Comparison of ENCODE assay signal across 35 cellular contexts in genomic region chr11:5726351-5726750, GRCh38. TPM values are rescaled to one million over a fixed set of nuclear protein-coding genes. Genes with fewer than 3 reads are reported as not detected.
"Had no signal": no experiment of that assay in that cellular context is flagged by ENCODE, and none has a peak within 500 bp of the region (broad histone marks: within the 10 kb centered on the region; RNA-seq: fewer than 3 reads in every experiment).

No MANE protein-coding gene starts in this region.

- H3K27ac Mint-ChIP-seq: nephron; neural progenitor cell; progenitor cell of endocrine pancreas; stimulated activated memory B cell treated with anti-CD40 and anti-IgM and Interleukin-4, amounts not matched to agents 10 μg/mL and 1 μg/mL and 100 μg/mL, for 72 hours; stimulated activated naive CD8-positive, alpha-beta T cell treated with anti-CD3 and anti-CD28 coated beads, Interleukin-15, amount 100 ng/mL, for 72 hours; type B pancreatic cell had no signal

- H3K4me3 Mint-ChIP-seq: naive thymus-derived CD8-positive, alpha-beta T cell; nephron; neural progenitor cell; stimulated activated memory B cell treated with anti-CD40 and anti-IgM and Interleukin-4, amounts not matched to agents 10 μg/mL and 1 μg/mL and 100 μg/mL, for 72 hours; stimulated activated naive CD8-positive, alpha-beta T cell treated with anti-CD3 and anti-CD28 coated beads, Interleukin-15, amount 100 ng/mL, for 72 hours; type B pancreatic cell had no signal

- H3K27ac ChIP-seq: neural progenitor cell, ovary, parathyroid adenoma, psoas muscle, right lobe of liver, sigmoid colon, skin epidermis, spleen, suprapubic skin, testis, tibial artery, transverse colon, upper lobe of right lung, uterus had no signal

- H3K9me3 Mint-ChIP-seq: naive thymus-derived CD8-positive, alpha-beta T cell; nephron; neural progenitor cell; stimulated activated memory B cell treated with anti-CD40 and anti-IgM and Interleukin-4, amounts not matched to agents 10 μg/mL and 1 μg/mL and 100 μg/mL, for 72 hours; stimulated activated naive CD8-positive, alpha-beta T cell treated with anti-CD3 and anti-CD28 coated beads, Interleukin-15, amount 100 ng/mL, for 72 hours; type B pancreatic cell had no signal

- H3K36me3 Mint-ChIP-seq: neural progenitor cell, type B pancreatic cell had no signal

- ATAC-seq: naive thymus-derived CD8-positive, alpha-beta T cell; psoas muscle; right cardiac atrium; right lobe of liver; stimulated activated memory B cell treated with anti-CD40 and anti-IgM and Interleukin-4, amounts not matched to agents 10 μg/mL and 1 μg/mL and 100 μg/mL, for 72 hours; stimulated activated naive CD8-positive, alpha-beta T cell treated with anti-CD3 and anti-CD28 coated beads, Interleukin-15, amount 100 ng/mL, for 72 hours; stimulated activated naive CD8-positive, alpha-beta T cell treated with anti-CD3 and anti-CD28 coated beads, Interleukin-15, Interleukin-2, amounts not matched to agents 100 U/mL and 50 U/mL, for 24 hours had no signal

- H3K4me1 Mint-ChIP-seq: naive thymus-derived CD8-positive, alpha-beta T cell; nephron; neural progenitor cell; stimulated activated memory B cell treated with anti-CD40 and anti-IgM and Interleukin-4, amounts not matched to agents 10 μg/mL and 1 μg/mL and 100 μg/mL, for 72 hours; stimulated activated naive CD8-positive, alpha-beta T cell treated with anti-CD3 and anti-CD28 coated beads, Interleukin-15, amount 100 ng/mL, for 72 hours had no signal

- DNase-seq: naive thymus-derived CD8-positive, alpha-beta T cell; occipital lobe; ovary; psoas muscle; right cardiac atrium; right lobe of liver; sigmoid colon; spleen; stimulated activated CD4-positive, alpha-beta T cell treated with anti-CD3 and anti-CD28 coated beads, Interleukin-12 subunit alpha, Interleukin-12 subunit beta, amount 100 ng/mL, for 4 hours; stimulated activated CD4-positive, alpha-beta T cell treated with anti-CD3 and anti-CD28 coated beads, Interleukin-1b, Interleukin-23, amount 100 ng/mL, for 48 hours; stimulated activated CD4-positive, alpha-beta T cell treated with anti-CD3 and anti-CD28 coated beads, Interleukin-4, amount 100 ng/mL, for 1 hour; stimulated activated CD4-positive, alpha-beta T cell treated with anti-CD3 and anti-CD28 coated beads, Interleukin-4, amount 100 ng/mL, for 4 hours; stimulated activated CD8-positive, alpha-beta memory T cell treated with anti-CD3 and anti-CD28 coated beads, Interleukin-4, amount 100 ng/mL, for 48 hours; stimulated activated naive CD4-positive, alpha-beta T cell; stimulated activated naive CD8-positive, alpha-beta T cell treated with anti-CD3 and anti-CD28 coated beads, Interleukin-15, amount 100 ng/mL, for 72 hours; stimulated activated naive CD8-positive, alpha-beta T cell treated with anti-CD3 and anti-CD28 coated beads, Interleukin-15, Interleukin-2, amounts not matched to agents 100 U/mL and 50 U/mL, for 24 hours; substantia nigra; testis; tibial artery; transverse colon; upper lobe of right lung; uterus had no signal

- H3K9me3 ChIP-seq: ovary, psoas muscle, right lobe of liver, sigmoid colon, spleen, suprapubic skin, testis, tibial artery, transverse colon, upper lobe of right lung, uterus had no signal

- H3K4me1 ChIP-seq: neural progenitor cell, parathyroid adenoma, psoas muscle, right lobe of liver, sigmoid colon, spleen, suprapubic skin, testis, tibial artery, transverse colon, upper lobe of right lung, uterus had no signal

- H3K4me3 ChIP-seq: neural progenitor cell, ovary, psoas muscle, right lobe of liver, sigmoid colon, skin epidermis, smooth muscle cell, spleen, suprapubic skin, testis, tibial artery, transverse colon, upper lobe of right lung, uterus had no signal

- H3K27me3 Mint-ChIP-seq: stimulated activated memory B cell treated with anti-CD40 and anti-IgM and Interleukin-4, amounts not matched to agents 10 μg/mL and 1 μg/mL and 100 μg/mL, for 72 hours; stimulated activated naive CD8-positive, alpha-beta T cell treated with anti-CD3 and anti-CD28 coated beads, Interleukin-15, amount 100 ng/mL, for 72 hours had no signal

- H3K27me3 ChIP-seq: neural progenitor cell, ovary, right lobe of liver, sigmoid colon, spleen, suprapubic skin, testis, tibial artery, transverse colon, upper lobe of right lung, uterus had no signal

- H3K36me3 ChIP-seq: neural progenitor cell, ovary, right lobe of liver, sigmoid colon, suprapubic skin, tibial artery, transverse colon, upper lobe of right lung, uterus had no signal

RNA-seq across cellular contexts. Expression of gene OR56B1, which starts 9.9 kb away (rescaled TPM):
- total RNA-seq: occipital lobe, progenitor cell of endocrine pancreas, psoas muscle, renal cortical epithelial cell, right cardiac atrium, smooth muscle cell, suprapubic skin, transverse colon had no signal
- polyA plus RNA-seq: naive thymus-derived CD8-positive, alpha-beta T cell; neural cell; ovary; psoas muscle; right cardiac atrium; smooth muscle cell; urinary bladder had no signal

RNA-seq across cellular contexts. Expression of gene OR52N4, which starts 27.7 kb away (rescaled TPM):
- total RNA-seq: occipital lobe, osteoblast, progenitor cell of endocrine pancreas, psoas muscle, renal cortical epithelial cell, right cardiac atrium, right lobe of liver, suprapubic skin, transverse colon, urinary bladder had no signal
- polyA plus RNA-seq: neural cell, psoas muscle, right cardiac atrium, smooth muscle cell had no signal

RNA-seq across cellular contexts. Expression of gene OR52N5, which starts 56.8 kb away (rescaled TPM):
- total RNA-seq: naive thymus-derived CD8-positive, alpha-beta T cell; occipital lobe; osteoblast; progenitor cell of endocrine pancreas; psoas muscle; renal cortical epithelial cell; right cardiac atrium; right lobe of liver; sigmoid colon; smooth muscle cell; spleen; suprapubic skin; upper lobe of right lung; urinary bladder had no signal
- polyA plus RNA-seq: naive thymus-derived CD8-positive, alpha-beta T cell; neural cell; ovary; psoas muscle; right cardiac atrium; sigmoid colon; smooth muscle cell; spleen; urinary bladder had no signal
